ENCODE assay signal across 10 cellular contexts in genomic region chr1:83065952-83066727, GRCh38.
"Had no signal": no experiment of that assay in that cellular context is flagged by ENCODE, and none has a peak within 500 bp of the region (broad histone marks: within the 10 kb centered on the region; RNA-seq: fewer than 3 reads in every experiment).

No MANE protein-coding gene starts in this region.

- H3K4me3 ChIP-seq: cardiac muscle cell, ovary, spleen had no signal

- H3K36me3 ChIP-seq: cardiac muscle cell, ovary, spleen had no signal

- H3K27me3 ChIP-seq: cardiac muscle cell, dorsolateral prefrontal cortex, ovary, spleen had no signal

- H3K9me3 ChIP-seq: ovary had no signal

- H3K27ac ChIP-seq: cardiac muscle cell, dorsolateral prefrontal cortex, ovary, spleen had no signal

- DNase-seq: activated CD4-positive, alpha-beta T cell treated with anti-CD3 and anti-CD28 coated beads for 36 hours; activated CD4-positive, alpha-beta T cell treated with anti-CD3 and anti-CD28 coated beads, Interleukin-2, amount 50 U/mL, for 48 hours; activated gamma-delta T cell; dorsolateral prefrontal cortex; natural killer cell; ovary; spleen; stimulated activated naive B cell treated with anti-CD40 and anti-IgM and Interleukin-4, amounts not matched to agents 10 μg/mL and 1 μg/mL and 100 μg/mL, for 72 hours; T-helper 2 cell had no signal

- H3K4me1 ChIP-seq: spleen had no signal
